Comparison of ENCODE assay signal across 15 cellular contexts in the genomic region with DNA sequence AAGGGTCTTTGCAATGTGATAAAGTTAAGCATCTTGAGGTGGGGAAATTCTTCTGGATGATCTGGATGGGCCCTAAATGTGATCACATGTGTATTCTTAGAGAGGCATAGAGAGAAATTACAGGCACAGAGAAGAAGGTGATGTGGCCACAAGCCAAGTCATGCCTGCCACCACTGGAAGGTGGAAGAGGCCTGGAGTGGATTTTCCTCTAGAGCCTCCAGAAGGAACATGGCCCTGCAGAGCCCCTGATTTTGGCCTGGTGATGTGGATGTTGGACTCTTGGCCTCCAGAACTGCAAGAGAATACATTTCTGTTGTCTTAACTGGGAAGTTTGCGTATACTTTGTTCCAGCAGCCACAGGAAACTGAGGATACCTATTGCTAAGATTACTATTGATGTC.
"Had no signal": no experiment of that assay in that cellular context is flagged by ENCODE, and none has a peak within 500 bp of the region (broad histone marks: within the 10 kb centered on the region; RNA-seq: fewer than 3 reads in every experiment).

No MANE protein-coding gene starts in this region.

- DNase-seq: activated naive CD4-positive, alpha-beta T cell treated with anti-CD3 and anti-CD28 coated beads, Interleukin-2, amount 50 U/mL, for 16 hours; anterior cingulate cortex; dorsolateral prefrontal cortex; heart left ventricle; Right ventricle myocardium superior; SK-N-SH; stimulated activated CD4-positive, alpha-beta T cell treated with anti-CD3 and anti-CD28 coated beads, Interleukin-4, amount 100 ng/mL, for 4 hours; T-helper 1 cell; WERI-Rb-1 had no signal

- H3K27ac Mint-ChIP-seq: memory B cell had no signal

- H3K27ac ChIP-seq: heart left ventricle, parathyroid adenoma, WERI-Rb-1 had no signal

- H3K27me3 ChIP-seq: dorsolateral prefrontal cortex, foreskin keratinocyte, heart left ventricle had no signal

- H3K9me3 ChIP-seq: SK-N-SH had no signal

- H3K4me3 Mint-ChIP-seq: memory B cell, neural crest cell had no signal

- H3K36me3 Mint-ChIP-seq: memory B cell had no signal

- H3K36me3 ChIP-seq: heart left ventricle, WERI-Rb-1 had no signal

- H3K4me3 ChIP-seq: dorsolateral prefrontal cortex, heart left ventricle, skin epidermis had no signal

- ATAC-seq: heart left ventricle, left lobe of liver had no signal

- H3K27me3 Mint-ChIP-seq: memory B cell had no signal

- H3K9me3 Mint-ChIP-seq: neural crest cell had no signal
